Comparison of ENCODE assay signal across 10 cellular contexts in genomic region chr11:35282226-35282882, GRCh38.
DNase-seq lines count a peak whose midpoint lies in the region; ATAC-seq and TF ChIP-seq lines count a peak whose summit lies in the region.
"Had no signal": no experiment of that assay in that cellular context is flagged by ENCODE, and none has a peak within 500 bp of the region (broad histone marks: within the 10 kb centered on the region; RNA-seq: fewer than 3 reads in every experiment).

No MANE protein-coding gene starts in this region.

- 61 to 83% methylated on average over 2 of the region's 2 CpGs for WGBS in testis, 2 donors
- 25 to 33% (median 31%) methylated on average over 2 of the region's 2 CpGs for WGBS in ovary, 3 donors

- H3K27ac Mint-ChIP-seq in activated CD8-positive, alpha-beta T cell treated with anti-CD3 and anti-CD28 coated beads for 36 hours: peak overlapping the region; percentile 14
- no peak overlapping the region for H3K27ac Mint-ChIP-seq in stimulated activated effector memory CD8-positive, alpha-beta T cell treated with anti-CD3 and anti-CD28 coated beads, Interleukin-12 subunit alpha, Interleukin-12 subunit beta, amount 100 ng/mL, for 72 hours

- H3K4me3 ChIP-seq in fibroblast of pulmonary artery (replicated peaks; ENCODE audit: low read depth, low read length) (no peak overlapping the region), testis (no peak overlapping the region), ovary (no peak overlapping the region)

- CTCF ChIA-PET in activated CD8-positive, alpha-beta T cell treated with anti-CD3 and anti-CD28 coated beads for 36 hours (lab: Charles Lee): interaction anchor here (1.4 to 2.0 kb wide), 3 partner anchors 23 to 110 kb away, joined by 4 to 6 read pairs (median 6); no protein-coding TSS in a partner anchor

- no peak for TF ChIP-seq EP300 in ovary (IDR thresholded peaks at IDR 0.05)

- TF ChIP-seq CTCF in activated CD8-positive, alpha-beta T cell treated with anti-CD3 and anti-CD28 coated beads for 36 hours (IDR thresholded peaks at IDR 0.05): no peak
- no peak for TF ChIP-seq CTCF in fibroblast of pulmonary artery (IDR thresholded peaks at IDR 0.05; ENCODE audit: low read length, missing control alignments)
- no peak for TF ChIP-seq CTCF in testis (IDR thresholded peaks at IDR 0.05)
- no peak for TF ChIP-seq CTCF in ovary (IDR thresholded peaks at IDR 0.05)

- POLR2A ChIA-PET in activated CD8-positive, alpha-beta T cell treated with anti-CD3 and anti-CD28 coated beads for 36 hours (lab: Charles Lee): interaction anchor here (0.7 to 1.5 kb wide), 2 partner anchors 8 to 16 kb away, joined by 3 to 4 read pairs; no protein-coding TSS in a partner anchor

- H3K27ac ChIP-seq in testis (no peak overlapping the region), ovary (no peak overlapping the region)

- H3K4me1 Mint-ChIP-seq in activated CD8-positive, alpha-beta T cell treated with anti-CD3 and anti-CD28 coated beads for 36 hours (ENCODE audit: low read depth): peaks cover 13% of the 10 kb centered on the region
- H3K4me1 Mint-ChIP-seq in stimulated activated effector memory CD8-positive, alpha-beta T cell treated with anti-CD3 and anti-CD28 coated beads, Interleukin-12 subunit alpha, Interleukin-12 subunit beta, amount 100 ng/mL, for 72 hours: peaks cover 11% of the 10 kb centered on the region

- H3K4me1 ChIP-seq in testis: no peaks in the 10 kb centered on the region
- H3K4me1 ChIP-seq in ovary (ENCODE audit: insufficient read depth): no peaks in the 10 kb centered on the region

- DNase-seq in GM03348 (ENCODE audit: low spot score) (peak; percentile 42), fibroblast of pulmonary artery (ENCODE audit: low read depth) (peak; percentile 47), testis (no peak), ovary (no peak), NCI-H1105 (lab: John Stamatoyannopoulos, UW) (no peak), NCI-H146 treated with DMSO at 0.1 percent for 48 hours (lab: John Stamatoyannopoulos, UW; ENCODE audit: unreplicated experiment) (no peak)
- peak; percentile 14 for DNase-seq in activated CD8-positive, alpha-beta T cell treated with anti-CD3 and anti-CD28 coated beads for 36 hours
- no peak for DNase-seq in stimulated activated effector memory CD8-positive, alpha-beta T cell treated with anti-CD3 and anti-CD28 coated beads, Interleukin-12 subunit alpha, Interleukin-12 subunit beta, amount 100 ng/mL, for 72 hours (ENCODE audit: low spot score in 2 of 2)
- DNase-seq: cortex of kidney, islet precursor cell had no signal

- no peak overlapping the region for H3K4me3 Mint-ChIP-seq in activated CD8-positive, alpha-beta T cell treated with anti-CD3 and anti-CD28 coated beads for 36 hours
- no peak overlapping the region for H3K4me3 Mint-ChIP-seq in stimulated activated effector memory CD8-positive, alpha-beta T cell treated with anti-CD3 and anti-CD28 coated beads, Interleukin-12 subunit alpha, Interleukin-12 subunit beta, amount 100 ng/mL, for 72 hours

- no peaks in the 10 kb centered on the region for H3K27me3 ChIP-seq in testis
- no peaks in the 10 kb centered on the region for H3K27me3 ChIP-seq in ovary

- intact Hi-C loops in activated CD8-positive, alpha-beta T cell treated with anti-CD3 and anti-CD28 coated beads for 36 hours (cut with micrococcal nuclease): no loop called here
- intact Hi-C loops in testis (cut with DNase I; ENCODE audit: low total_unique reads) (no loop called here), ovary (cut with DNase I) (no loop called here)

- H3K36me3 Mint-ChIP-seq in activated CD8-positive, alpha-beta T cell treated with anti-CD3 and anti-CD28 coated beads for 36 hours (ENCODE audit: low read depth): peaks cover 3% of the 10 kb centered on the region
- H3K36me3 Mint-ChIP-seq in stimulated activated effector memory CD8-positive, alpha-beta T cell treated with anti-CD3 and anti-CD28 coated beads, Interleukin-12 subunit alpha, Interleukin-12 subunit beta, amount 100 ng/mL, for 72 hours: no peaks in the 10 kb centered on the region

- no peak for TF ChIP-seq POLR2A in testis (IDR thresholded peaks at IDR 0.05)
- no peak for TF ChIP-seq POLR2A in ovary (IDR thresholded peaks at IDR 0.05)

- H3K9me3 ChIP-seq in testis (no peaks in the 10 kb centered on the region), ovary (no peaks in the 10 kb centered on the region)

- H3K36me3 ChIP-seq in testis (ENCODE audit: low read depth, missing control alignments): no peaks in the 10 kb centered on the region
- H3K36me3 ChIP-seq in ovary: no peaks in the 10 kb centered on the region

- H3K9me3 Mint-ChIP-seq in activated CD8-positive, alpha-beta T cell treated with anti-CD3 and anti-CD28 coated beads for 36 hours: no peaks in the 10 kb centered on the region
- no peaks in the 10 kb centered on the region for H3K9me3 Mint-ChIP-seq in stimulated activated effector memory CD8-positive, alpha-beta T cell treated with anti-CD3 and anti-CD28 coated beads, Interleukin-12 subunit alpha, Interleukin-12 subunit beta, amount 100 ng/mL, for 72 hours

- H3K27me3 Mint-ChIP-seq in activated CD8-positive, alpha-beta T cell treated with anti-CD3 and anti-CD28 coated beads for 36 hours: no peaks in the 10 kb centered on the region

- ATAC-seq in activated CD8-positive, alpha-beta T cell treated with anti-CD3 and anti-CD28 coated beads for 36 hours: peak; percentile 91
- peak; percentile 86 for ATAC-seq in stimulated activated effector memory CD8-positive, alpha-beta T cell treated with anti-CD3 and anti-CD28 coated beads, Interleukin-12 subunit alpha, Interleukin-12 subunit beta, amount 100 ng/mL, for 72 hours

Comparison
In these comparisons a context has a peak if more than half of its experiments do, and no peak if none do; other contexts are left out.
1. DNase-seq: peak in GM03348 (single experiment), activated CD8-positive, alpha-beta T cell treated with anti-CD3 and anti-CD28 coated beads for 36 hours (single experiment) and fibroblast of pulmonary artery (single experiment); none in stimulated activated effector memory CD8-positive, alpha-beta T cell treated with anti-CD3 and anti-CD28 coated beads, Interleukin-12 subunit alpha, Interleukin-12 subunit beta, amount 100 ng/mL, for 72 hours (0 of 2), testis (single experiment), ovary (0 of 5), NCI-H1105 (single experiment) and NCI-H146 treated with DMSO at 0.1 percent for 48 hours (single experiment).